10 cellular contexts compared by ENCODE assay signal in genomic region chr2:226796012-226796839, GRCh38. TPM values are rescaled to one million over a fixed set of nuclear protein-coding genes. Genes with fewer than 3 reads are reported as not detected.
A peak's percentile ranks its signal among the peaks of the same experiment; 100 is the strongest.
DNase-seq lines count a peak whose midpoint lies in the region; ATAC-seq and TF ChIP-seq lines count a peak whose summit lies in the region.
"Had no signal": no experiment of that assay in that cellular context is flagged by ENCODE, and none has a peak within 500 bp of the region (broad histone marks: within the 10 kb centered on the region; RNA-seq: fewer than 3 reads in every experiment).

No MANE protein-coding gene starts in this region.

- no peak overlapping the region for H2AK5ac ChIP-seq in trophoblast cell (ENCODE audit: low read length)

- ATAC-seq in PC-3 = no peak
- ATAC-seq in GM18502 (IDR thresholded peaks at IDR 0.05; ENCODE audit: poor library complexity, unreplicated experiment) = no peak
- ATAC-seq in GM18858 (IDR thresholded peaks at IDR 0.05; ENCODE audit: unreplicated experiment) = no peak

- no peak overlapping the region for H2BK120ac ChIP-seq in trophoblast cell (ENCODE audit: insufficient read depth, low read length, poor library complexity)

- no peaks in the 10 kb centered on the region for H3K9me3 ChIP-seq in BLaER1 treated with 17β-estradiol and CSF1 and Interleukin-3, amounts not matched to agents 10 nM and 100 nM (replicated peaks in 1 of 11)
- H3K9me3 ChIP-seq in PC-3 (ENCODE audit: low read length) = no peaks in the 10 kb centered on the region
- H3K9me3 ChIP-seq in trophoblast cell (ENCODE audit: insufficient read depth, low read depth, low read length) = peaks cover 4% of the 10 kb centered on the region

- H3F3A ChIP-seq in PC-3 (ENCODE audit: low read length, unreplicated experiment) = no peaks in the 10 kb centered on the region

- CTCF ChIA-PET in PC-3 (lab: Charles Lee) = interaction anchor here (1.1 kb wide), 1 partner anchor 1131 kb away, joined by 8 read pairs; no protein-coding TSS in a partner anchor

- BruUV-seq in PC-3 (replicated peaks; lab: Mats Ljungman, UMichigan) = no TSS peak

- H2AFZ ChIP-seq in PC-3 (ENCODE audit: low read length) = no peak overlapping the region
- no peak overlapping the region for H2AFZ ChIP-seq in trophoblast cell (ENCODE audit: insufficient read depth, low read length, poor library complexity)

- no peak overlapping the region for H3K23ac ChIP-seq in trophoblast cell (ENCODE audit: low read length)

- H4K8ac ChIP-seq in trophoblast cell (ENCODE audit: low read depth, low read length) = no peak overlapping the region

- peaks cover 0 to 32% (median 12%) of the 10 kb centered on the region in 11 experiments; a peak in 10 of 22 replicates for H4K20me1 ChIP-seq in BLaER1 treated with 17β-estradiol and CSF1 and Interleukin-3, amounts not matched to agents 10 nM and 100 nM
- peaks cover 18% of the 10 kb centered on the region; the same call in 1 of the 2 replicates for H4K20me1 ChIP-seq in PC-3 (ENCODE audit: low read length)

- peaks cover 28% of the 10 kb centered on the region for H3K79me1 ChIP-seq in trophoblast cell (ENCODE audit: low read length)

- H3K9me2 ChIP-seq in PC-3 (replicated peaks; ENCODE audit: low read length) = no peaks in the 10 kb centered on the region

- H2BK12ac ChIP-seq in trophoblast cell (ENCODE audit: low read length) = no peak overlapping the region

- H2BK5ac ChIP-seq in trophoblast cell (ENCODE audit: low read depth, low read length, poor library complexity) = no peak overlapping the region

- H4K91ac ChIP-seq in trophoblast cell (ENCODE audit: low read depth, low read length) = no peak overlapping the region

- H3K79me2 ChIP-seq in PC-3 (ENCODE audit: low read length) (peaks cover 93% of the 10 kb centered on the region), trophoblast cell (ENCODE audit: control insufficient read depth, insufficient read depth, low read length, poor library complexity) (peaks cover 42% of the 10 kb centered on the region)

- H3K18ac ChIP-seq in trophoblast cell (ENCODE audit: low read length) = peak overlapping the region; percentile 4

- no CpG with 5 or more reads among the region's 25 CpGs for WGBS in trophoblast cell (ENCODE audit: extremely low coverage, insufficient coverage, insufficient read length)

- H3K27me3 ChIP-seq in BLaER1 treated with 17β-estradiol and CSF1 and Interleukin-3, amounts not matched to agents 10 nM and 100 nM = peaks cover 0 to 63% (median 0%) of the 10 kb centered on the region in 11 experiments; a peak in 7 of 22 replicates
- H3K27me3 ChIP-seq in PC-3 (ENCODE audit: low read length) (no peaks in the 10 kb centered on the region), trophoblast cell (ENCODE audit: insufficient read depth, low read length) (no peaks in the 10 kb centered on the region)

- POLR2A ChIA-PET in PC-3 (lab: Charles Lee; ENCODE audit: unreplicated experiment) = interaction anchor here (0.6 to 1.3 kb wide), 3 partner anchors 144 to 1022 kb away, joined by 3 to 5 read pairs (median 4); no protein-coding TSS in a partner anchor

- peak overlapping the region; percentile 54 for H3K4ac ChIP-seq in trophoblast cell (ENCODE audit: low read depth, low read length)

- H3K4me3 ChIP-seq in BLaER1 treated with 17β-estradiol and CSF1 and Interleukin-3, amounts not matched to agents 10 nM and 100 nM = peak overlapping the region in 2 of 10 experiments; percentile 47 to 52; a peak in 3 of 20 replicates
- H3K4me3 ChIP-seq in PC-3 (ENCODE audit: low read length) (peak overlapping the region; percentile 88), fibroblast of pulmonary artery (replicated peaks; ENCODE audit: low read depth, low read length) (peak overlapping the region; percentile 65), trophoblast cell (ENCODE audit: low read depth, low read length) (no peak overlapping the region)

- H3K4me1 ChIP-seq in BLaER1 treated with 17β-estradiol and CSF1 and Interleukin-3, amounts not matched to agents 10 nM and 100 nM = peaks cover 51 to 79% (median 75%) of the 10 kb centered on the region in 10 experiments
- peaks cover 28% of the 10 kb centered on the region for H3K4me1 ChIP-seq in PC-3 (ENCODE audit: insufficient read depth, low read length)
- H3K4me1 ChIP-seq in trophoblast cell (ENCODE audit: control insufficient read depth in 1 of 2, insufficient read depth in 2 of 2, low read length in 2 of 2) = peaks cover 40 to 42% of the 10 kb centered on the region in 2 experiments

- H4K12ac ChIP-seq in trophoblast cell (ENCODE audit: low read depth, low read length) = no peak overlapping the region

- H3K14ac ChIP-seq in trophoblast cell (ENCODE audit: low read length) = no peak overlapping the region

- TF ChIP-seq CTCF in PC-3 (conservative IDR thresholded peaks at IDR 0.05; ENCODE audit: low read depth, low read length) = no peak
- TF ChIP-seq CTCF in fibroblast of pulmonary artery (IDR thresholded peaks at IDR 0.05; ENCODE audit: low read length, missing control alignments) = no peak

- peak overlapping the region; percentile 20 to 99 (median 79); a peak in 19 of 22 replicates for H3K4me2 ChIP-seq in BLaER1 treated with 17β-estradiol and CSF1 and Interleukin-3, amounts not matched to agents 10 nM and 100 nM
- H3K4me2 ChIP-seq in PC-3 (ENCODE audit: low read length) = peak overlapping the region; percentile 97
- peak overlapping the region; percentile 39 for H3K4me2 ChIP-seq in trophoblast cell (ENCODE audit: low read length)

- peak overlapping the region in 4 of 11 experiments; percentile 4 to 63 (median 44); a peak in 4 of 22 replicates for H3K9ac ChIP-seq in BLaER1 treated with 17β-estradiol and CSF1 and Interleukin-3, amounts not matched to agents 10 nM and 100 nM
- H3K9ac ChIP-seq in PC-3 (ENCODE audit: low read length) (peak overlapping the region; percentile 96), trophoblast cell (ENCODE audit: low read length) (no peak overlapping the region)

- H3K27ac ChIP-seq in BLaER1 treated with 17β-estradiol and CSF1 and Interleukin-3, amounts not matched to agents 10 nM and 100 nM = peak overlapping the region in 3 of 11 experiments; percentile 36 to 54 (median 46); a peak in 2 of 22 replicates
- peak overlapping the region; percentile 88 for H3K27ac ChIP-seq in PC-3 (ENCODE audit: low read length)
- no peak overlapping the region for H3K27ac ChIP-seq in trophoblast cell (ENCODE audit: low read depth, low read length)

- DNase-seq in PC-3 = peak; percentile 33
- no peak for DNase-seq in fibroblast of pulmonary artery (ENCODE audit: low read depth)
- no peak for DNase-seq in trophoblast cell
- DNase-seq in activated CD8-positive, alpha-beta memory T cell treated with anti-CD3 and anti-CD28 coated beads, Interleukin-2, amount 50 U/mL, for 48 hours = no peak
- no peak for DNase-seq in HUDEP-2 (lab: John Stamatoyannopoulos, UW; ENCODE audit: unreplicated experiment in 76 of 76)
- DNase-seq: kidney glomerular epithelial cell, T-helper 9 cell had no signal

- H3K36me3 ChIP-seq in BLaER1 treated with 17β-estradiol and CSF1 and Interleukin-3, amounts not matched to agents 10 nM and 100 nM = 0 out of 22 replicates have a peak, but pooled peaks cover 0 to 6% (median 0%) of the 10 kb centered on the region in 11 experiments
- H3K36me3 ChIP-seq in PC-3 (ENCODE audit: low read depth, low read length) = peaks cover 46% of the 10 kb centered on the region
- peaks cover 29% of the 10 kb centered on the region in 2 experiments for H3K36me3 ChIP-seq in trophoblast cell (ENCODE audit: control insufficient read depth in 1 of 2, insufficient read depth in 2 of 2, low read length in 2 of 2)

- intact Hi-C loops in PC-3 (cut with micrococcal nuclease) = loop anchor here (1.0 to 10.0 kb wide), 5 partner anchors 181 to 1001 kb away; no protein-coding TSS in a partner anchor

RNA-seq across cellular contexts. Expression of gene IRS1, which starts 3.4 kb away (rescaled TPM):
- total RNA-seq in PC-3 (2014; rRNA removed) = 38.8 and 43.8 TPM in 2 replicates
- polyA plus RNA-seq in trophoblast cell (2013) = 22.0 and 23.0 TPM in 2 replicates

RNA-seq across cellular contexts. Expression of gene RHBDD1, which starts 39.6 kb away (rescaled TPM):
- 7.8 and 9.1 TPM in 2 replicates for total RNA-seq in PC-3 (2014; rRNA removed)
- polyA plus RNA-seq in trophoblast cell (2013) = 16.9 and 17.3 TPM in 2 replicates

Comparison
In these comparisons a context has a peak if more than half of its experiments do, and no peak if none do; other contexts are left out.
1. H3K4me2 ChIP-seq: peak in every context shown above with its lines; median percentile 97 in PC-3; 79 in BLaER1 treated with 17β-estradiol and CSF1 and Interleukin-3, amounts not matched to agents 10 nM and 100 nM; 39 in trophoblast cell.